Comparison of ENCODE assay signal across 10 cellular contexts in genomic region chr5:168365581-168366081, GRCh38.
DNase-seq lines count a peak whose midpoint lies in the region; ATAC-seq and TF ChIP-seq lines count a peak whose summit lies in the region.
"Had no signal": no experiment of that assay in that cellular context is flagged by ENCODE, and none has a peak within 500 bp of the region (broad histone marks: within the 10 kb centered on the region; RNA-seq: fewer than 3 reads in every experiment).

No MANE protein-coding gene starts in this region.

- H3K27ac ChIP-seq in SK-N-SH (ENCODE audit: low read depth in 2 of 2, low read length in 1 of 2) (peak overlapping the region in 1 of 2 experiments; percentile 98; a peak in 2 of 4 replicates), prostate gland (peak overlapping the region; percentile 70 to 76), testis (no peak overlapping the region)

- DNase-seq in GM04503 (ENCODE audit: low read depth) (peak; percentile 27), SK-N-SH (no peak), glomerular visceral epithelial cell (ENCODE audit: extremely low spot score) (peak; percentile 49), prostate gland (ENCODE audit: low spot score) (peak; percentile 84), testis (no peak), GDM1 (lab: John Stamatoyannopoulos, UW) (no peak)
- DNase-seq in activated T-cell treated with anti-CD3 and anti-CD28 coated beads, Interleukin-2, amount 50 U/mL, for 48 hours: no peak
- DNase-seq: activated CD4-positive, CD25-positive, alpha-beta regulatory T cell; NCI-H1417 had no signal

- H3K36me3 ChIP-seq in SK-N-SH (replicated peaks in 1 of 2; ENCODE audit: control insufficient read depth in 1 of 2, insufficient read depth in 2 of 2, low read length in 1 of 2) (no peaks in the 10 kb centered on the region), prostate gland (no peaks in the 10 kb centered on the region), testis (ENCODE audit: low read depth, missing control alignments) (no peaks in the 10 kb centered on the region)

- H3K4me3 ChIP-seq in SK-N-SH (ENCODE audit: low read depth in 2 of 2, low read length in 1 of 2) (0 out of 4 replicates have a peak overlapping the region, but pooled peaks of 1 of the 2 experiments have one; percentile 35), prostate gland (no peak overlapping the region), testis (no peak overlapping the region)

- H3K4me1 ChIP-seq in SK-N-SH (ENCODE audit: control insufficient read depth in 1 of 2, insufficient read depth in 2 of 2, low read depth in 1 of 2, low read length in 1 of 2) (peaks cover 2 to 10% of the 10 kb centered on the region in 2 experiments; a peak in 3 of 4 replicates), prostate gland (replicated peaks) (peaks cover 18% of the 10 kb centered on the region), testis (no peaks in the 10 kb centered on the region)

- TF ChIP-seq CTCF in SK-N-SH (IDR thresholded peaks at IDR 0.05) (no peak), prostate gland (IDR thresholded peaks at IDR 0.05) (peak in 3 of 4 experiments; percentile 39 to 56 (median 41)), testis (IDR thresholded peaks at IDR 0.05) (no peak)

- no peaks in the 10 kb centered on the region for H3K9me3 ChIP-seq in SK-N-SH
- H3K9me3 ChIP-seq in prostate gland: no peaks in the 10 kb centered on the region
- no peaks in the 10 kb centered on the region for H3K9me3 ChIP-seq in testis

- peak overlapping the region; percentile 68; the same call in 1 of the 2 replicates for H3K9ac ChIP-seq in SK-N-SH

- H4K20me1 ChIP-seq in SK-N-SH (ENCODE audit: insufficient read depth): no peaks in the 10 kb centered on the region

- 43% methylated on average over 9 of the region's 10 CpGs for WGBS in SK-N-SH (ENCODE audit: low lambda C conversion rate)
- WGBS in prostate gland: 14% methylated on average over 10 of the region's 10 CpGs
- WGBS in testis, 2 donors: 46 to 53% methylated on average over 5 to 10 of the region's 10 CpGs

- no peak overlapping the region for H2AFZ ChIP-seq in SK-N-SH (ENCODE audit: low read depth)

- H3F3A ChIP-seq in SK-N-SH (replicated peaks; ENCODE audit: insufficient read depth): peaks cover 27% of the 10 kb centered on the region

- peak overlapping the region; percentile 74 for H3K4me2 ChIP-seq in SK-N-SH

- intact Hi-C loops in prostate gland (cut with DNase I) (no loop called here), testis (cut with DNase I; ENCODE audit: low total_unique reads) (no loop called here)

- H3K27me3 ChIP-seq in SK-N-SH (ENCODE audit: insufficient read depth): no peaks in the 10 kb centered on the region
- H3K27me3 ChIP-seq in prostate gland (replicated peaks; ENCODE audit: insufficient read depth): no peaks in the 10 kb centered on the region
- no peaks in the 10 kb centered on the region for H3K27me3 ChIP-seq in testis

- POLR2A ChIA-PET in SK-N-SH (lab: Yijun Ruan, JAX): no interaction called here

- H3K9me2 ChIP-seq in SK-N-SH: no peaks in the 10 kb centered on the region

- no peak for ATAC-seq in GM18511 (IDR thresholded peaks at IDR 0.05; ENCODE audit: unreplicated experiment)

- H3K79me2 ChIP-seq in SK-N-SH (ENCODE audit: insufficient read depth): peaks cover 38% of the 10 kb centered on the region; the same call in 1 of the 2 replicates

- TF ChIP-seq POLR2A in prostate gland (IDR thresholded peaks at IDR 0.05) (no peak), testis (IDR thresholded peaks at IDR 0.05) (no peak)

- TF ChIP-seq RAD21 in SK-N-SH (IDR thresholded peaks at IDR 0.05; ENCODE audit: low read length): no peak

- TF ChIP-seq EP300 in SK-N-SH (IDR thresholded peaks at IDR 0.05; ENCODE audit: borderline replicate concordance in 1 of 2, low read depth in 1 of 2, low read length in 1 of 2): no peak

- CTCF ChIA-PET in SK-N-SH (lab: Yijun Ruan, JAX): no interaction called here

TF ChIP-seq in SK-N-SH, 30 proteins besides CTCF, POLR2A, EP300 and RAD21 (continues in another document):
- TF ChIP-seq NFIC (IDR thresholded peaks at IDR 0.05; ENCODE audit: borderline replicate concordance) (no peak), CHD2 (IDR thresholded peaks at IDR 0.05; ENCODE audit: low read length, partially characterized antibody) (no peak), RCOR1 (IDR thresholded peaks at IDR 0.05; ENCODE audit: low read length) (no peak), MAX (IDR thresholded peaks at IDR 0.05; ENCODE audit: low read depth) (no peak), NRF1 (IDR thresholded peaks at IDR 0.05; ENCODE audit: low read depth, low read length) (no peak), IRF3 (IDR thresholded peaks at IDR 0.05; ENCODE audit: low read depth, low read length) (no peak), MXI1 (IDR thresholded peaks at IDR 0.05; ENCODE audit: low read depth, low read length) (no peak), USF2 (IDR thresholded peaks at IDR 0.05; ENCODE audit: borderline replicate concordance, low read depth, low read length) (no peak), TCF12 (IDR thresholded peaks at IDR 0.05) (no peak), EZH2phosphoT487 (IDR thresholded peaks at IDR 0.05; ENCODE audit: borderline replicate concordance, low read depth) (no peak), FOXJ3 (CRISPR knock-in tag; IDR thresholded peaks at IDR 0.05) (no peak), SIN3A (IDR thresholded peaks at IDR 0.05; ENCODE audit: borderline replicate concordance, low read depth, low read length) (no peak), MEF2A (IDR thresholded peaks at IDR 0.05; ENCODE audit: borderline replicate concordance, low read depth) (no peak), USF1 (IDR thresholded peaks at IDR 0.05; ENCODE audit: borderline replicate concordance, low read depth) (no peak), POLR2AphosphoS5 (IDR thresholded peaks at IDR 0.05; ENCODE audit: low read depth, low read length) (no peak), JUND (IDR thresholded peaks at IDR 0.05) (no peak), GATA2 (CRISPR knock-in tag; IDR thresholded peaks at IDR 0.05) (no peak), ZBTB33 (IDR thresholded peaks at IDR 0.05; ENCODE audit: borderline replicate concordance, low read depth) (no peak), RFX5 (IDR thresholded peaks at IDR 0.05; ENCODE audit: low read length) (no peak)

Comparison
In these comparisons a context has a peak if more than half of its experiments do, and no peak if none do; other contexts are left out.
1. DNase-seq: peak in GM04503 (single experiment), glomerular visceral epithelial cell (single experiment) and prostate gland (single experiment); none in SK-N-SH (single experiment), testis (single experiment), activated T-cell treated with anti-CD3 and anti-CD28 coated beads, Interleukin-2, amount 50 U/mL, for 48 hours (0 of 2) and GDM1 (single experiment).
2. H3K27ac ChIP-seq: peak in prostate gland (2 of 2); none in testis (0 of 2).
3. CTCF ChIP-seq: peak in prostate gland (3 of 4); none in SK-N-SH (single experiment) and testis (0 of 3).